Comparison of ENCODE assay signal across 12 cellular contexts in the genomic region with DNA sequence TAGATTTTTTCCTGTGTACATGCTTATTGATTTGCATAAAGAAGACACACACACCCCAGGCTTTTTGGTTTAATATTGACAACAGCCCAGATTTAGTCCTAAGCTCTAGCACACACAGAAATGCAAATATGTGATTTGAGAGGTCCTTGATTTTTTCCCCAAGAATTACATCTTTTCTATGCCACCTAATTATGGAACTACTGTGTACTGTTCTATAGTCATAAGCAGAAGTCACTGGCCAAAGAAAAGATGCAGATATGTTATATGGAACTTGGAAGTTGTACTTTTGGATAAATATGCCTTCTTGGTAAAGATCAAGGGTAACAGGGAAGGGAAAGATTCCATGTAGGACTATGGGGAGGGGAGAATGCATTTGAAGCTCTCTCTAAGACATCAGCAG.
DNase-seq lines count a peak whose midpoint lies in the region; ATAC-seq and TF ChIP-seq lines count a peak whose summit lies in the region.
"Had no signal": no experiment of that assay in that cellular context is flagged by ENCODE, and none has a peak within 500 bp of the region (broad histone marks: within the 10 kb centered on the region; RNA-seq: fewer than 3 reads in every experiment).

No MANE protein-coding gene starts in this region.

- no peaks in the 10 kb centered on the region for H3F3A ChIP-seq in GM23338 (replicated peaks; ENCODE audit: low read depth)

- no peak overlapping the region for H3K27ac ChIP-seq in GM23338 (ENCODE audit: low read depth)
- H3K27ac ChIP-seq: C4-2B had no signal

- no peaks in the 10 kb centered on the region for H4K20me1 ChIP-seq in GM23338 (replicated peaks; ENCODE audit: insufficient read depth)

- H3K36me3 ChIP-seq in GM23338 (ENCODE audit: insufficient read depth), result no peaks in the 10 kb centered on the region

- no peaks in the 10 kb centered on the region for H3K27me3 Mint-ChIP-seq in immature natural killer cell (ENCODE audit: low read depth in 3 of 3)
- peaks cover 3% of the 10 kb centered on the region for H3K27me3 Mint-ChIP-seq in GM23338 (ENCODE audit: insufficient read depth, low read depth, poor library complexity)
- H3K27me3 Mint-ChIP-seq: activated naive CD8-positive, alpha-beta T cell had no signal

- H3K79me2 ChIP-seq in GM23338 (replicated peaks; ENCODE audit: insufficient read depth), result no peaks in the 10 kb centered on the region

- peaks cover 6 to 15% of the 10 kb centered on the region in 2 donors for H3K4me1 Mint-ChIP-seq in immature natural killer cell
- peaks cover 24% of the 10 kb centered on the region for H3K4me1 Mint-ChIP-seq in GM23338

- H3K36me3 Mint-ChIP-seq in immature natural killer cell (peaks cover 0 to 5% (median 3%) of the 10 kb centered on the region in 3 donors), GM23338 (ENCODE audit: low read depth) (no peaks in the 10 kb centered on the region)
- H3K36me3 Mint-ChIP-seq: activated naive CD8-positive, alpha-beta T cell had no signal

- peak overlapping the region in 4 of 6 donors; percentile 12 to 78 (median 74) for H3K27ac Mint-ChIP-seq in immature natural killer cell
- no peak overlapping the region for H3K27ac Mint-ChIP-seq in GM23338
- H3K27ac Mint-ChIP-seq: activated naive CD8-positive, alpha-beta T cell; endodermal cell had no signal

- H3K9me2 ChIP-seq in GM23338 (ENCODE audit: insufficient read depth), result no peaks in the 10 kb centered on the region

- H2AFZ ChIP-seq in GM23338, result no peak overlapping the region

- DNase-seq in immature natural killer cell, result no peak
- DNase-seq in GM23338 (ENCODE audit: low spot score), result no peak
- DNase-seq in activated CD8-positive, alpha-beta memory T cell treated with anti-CD3 and anti-CD28 coated beads, Interleukin-2, amount 50 U/mL, for 4 hours, result no peak
- DNase-seq in dedifferentiated amniotic fluid mesenchymal stem cell (ENCODE audit: extremely low spot score), result no peak
- no peak for DNase-seq in DMS53 treated with DMSO at 0.1 percent for 48 hours (lab: John Stamatoyannopoulos, UW; ENCODE audit: unreplicated experiment)
- DNase-seq: activated CD4-positive, CD25-positive, alpha-beta regulatory T cell; endodermal cell had no signal

- TF ChIP-seq CTCF in GM23338 (conservative IDR thresholded peaks at IDR 0.05; ENCODE audit: low read depth in 2 of 2), result no peak

- no peaks in the 10 kb centered on the region for H3K9me3 Mint-ChIP-seq in immature natural killer cell
- H3K9me3 Mint-ChIP-seq in GM23338, result no peaks in the 10 kb centered on the region
- H3K9me3 Mint-ChIP-seq: endodermal cell had no signal

- H3K27me3 ChIP-seq in GM23338 (ENCODE audit: insufficient read depth), result no peaks in the 10 kb centered on the region

- no peak overlapping the region for H3K4me3 ChIP-seq in GM23338

- ATAC-seq in GM18858 (IDR thresholded peaks at IDR 0.05; ENCODE audit: unreplicated experiment), result peak; percentile 34
- ATAC-seq in GM21619 (IDR thresholded peaks at IDR 0.05; ENCODE audit: unreplicated experiment), result peak; percentile 23
- ATAC-seq in HG03280 (IDR thresholded peaks at IDR 0.05; ENCODE audit: unreplicated experiment), result peak; percentile 15
- ATAC-seq in GM23338, result no peak

- no peak overlapping the region for H3K4me2 ChIP-seq in GM23338

- H3K4me1 ChIP-seq in GM23338 (ENCODE audit: insufficient read depth), result peaks cover 4% of the 10 kb centered on the region; the same call in 1 of the 2 replicates

- H3K4me3 Mint-ChIP-seq in immature natural killer cell (peak overlapping the region in 4 of 5 donors; percentile 49 to 82 (median 76)), GM23338 (no peak overlapping the region)
- H3K4me3 Mint-ChIP-seq: activated naive CD8-positive, alpha-beta T cell; endodermal cell had no signal

TF ChIP-seq in GM23338, 12 proteins besides CTCF, POLR2A, EP300 and RAD21 (continues in another document):
- TF ChIP-seq CREB1 (CRISPR knock-in tag; IDR thresholded peaks at IDR 0.05; ENCODE audit: low read depth), result no peak
- no peak for TF ChIP-seq ZNF114 (CRISPR knock-in tag; IDR thresholded peaks at IDR 0.05)
- no peak for TF ChIP-seq REST (IDR thresholded peaks at IDR 0.05; ENCODE audit: unreplicated experiment)
- TF ChIP-seq, protein P1, sequence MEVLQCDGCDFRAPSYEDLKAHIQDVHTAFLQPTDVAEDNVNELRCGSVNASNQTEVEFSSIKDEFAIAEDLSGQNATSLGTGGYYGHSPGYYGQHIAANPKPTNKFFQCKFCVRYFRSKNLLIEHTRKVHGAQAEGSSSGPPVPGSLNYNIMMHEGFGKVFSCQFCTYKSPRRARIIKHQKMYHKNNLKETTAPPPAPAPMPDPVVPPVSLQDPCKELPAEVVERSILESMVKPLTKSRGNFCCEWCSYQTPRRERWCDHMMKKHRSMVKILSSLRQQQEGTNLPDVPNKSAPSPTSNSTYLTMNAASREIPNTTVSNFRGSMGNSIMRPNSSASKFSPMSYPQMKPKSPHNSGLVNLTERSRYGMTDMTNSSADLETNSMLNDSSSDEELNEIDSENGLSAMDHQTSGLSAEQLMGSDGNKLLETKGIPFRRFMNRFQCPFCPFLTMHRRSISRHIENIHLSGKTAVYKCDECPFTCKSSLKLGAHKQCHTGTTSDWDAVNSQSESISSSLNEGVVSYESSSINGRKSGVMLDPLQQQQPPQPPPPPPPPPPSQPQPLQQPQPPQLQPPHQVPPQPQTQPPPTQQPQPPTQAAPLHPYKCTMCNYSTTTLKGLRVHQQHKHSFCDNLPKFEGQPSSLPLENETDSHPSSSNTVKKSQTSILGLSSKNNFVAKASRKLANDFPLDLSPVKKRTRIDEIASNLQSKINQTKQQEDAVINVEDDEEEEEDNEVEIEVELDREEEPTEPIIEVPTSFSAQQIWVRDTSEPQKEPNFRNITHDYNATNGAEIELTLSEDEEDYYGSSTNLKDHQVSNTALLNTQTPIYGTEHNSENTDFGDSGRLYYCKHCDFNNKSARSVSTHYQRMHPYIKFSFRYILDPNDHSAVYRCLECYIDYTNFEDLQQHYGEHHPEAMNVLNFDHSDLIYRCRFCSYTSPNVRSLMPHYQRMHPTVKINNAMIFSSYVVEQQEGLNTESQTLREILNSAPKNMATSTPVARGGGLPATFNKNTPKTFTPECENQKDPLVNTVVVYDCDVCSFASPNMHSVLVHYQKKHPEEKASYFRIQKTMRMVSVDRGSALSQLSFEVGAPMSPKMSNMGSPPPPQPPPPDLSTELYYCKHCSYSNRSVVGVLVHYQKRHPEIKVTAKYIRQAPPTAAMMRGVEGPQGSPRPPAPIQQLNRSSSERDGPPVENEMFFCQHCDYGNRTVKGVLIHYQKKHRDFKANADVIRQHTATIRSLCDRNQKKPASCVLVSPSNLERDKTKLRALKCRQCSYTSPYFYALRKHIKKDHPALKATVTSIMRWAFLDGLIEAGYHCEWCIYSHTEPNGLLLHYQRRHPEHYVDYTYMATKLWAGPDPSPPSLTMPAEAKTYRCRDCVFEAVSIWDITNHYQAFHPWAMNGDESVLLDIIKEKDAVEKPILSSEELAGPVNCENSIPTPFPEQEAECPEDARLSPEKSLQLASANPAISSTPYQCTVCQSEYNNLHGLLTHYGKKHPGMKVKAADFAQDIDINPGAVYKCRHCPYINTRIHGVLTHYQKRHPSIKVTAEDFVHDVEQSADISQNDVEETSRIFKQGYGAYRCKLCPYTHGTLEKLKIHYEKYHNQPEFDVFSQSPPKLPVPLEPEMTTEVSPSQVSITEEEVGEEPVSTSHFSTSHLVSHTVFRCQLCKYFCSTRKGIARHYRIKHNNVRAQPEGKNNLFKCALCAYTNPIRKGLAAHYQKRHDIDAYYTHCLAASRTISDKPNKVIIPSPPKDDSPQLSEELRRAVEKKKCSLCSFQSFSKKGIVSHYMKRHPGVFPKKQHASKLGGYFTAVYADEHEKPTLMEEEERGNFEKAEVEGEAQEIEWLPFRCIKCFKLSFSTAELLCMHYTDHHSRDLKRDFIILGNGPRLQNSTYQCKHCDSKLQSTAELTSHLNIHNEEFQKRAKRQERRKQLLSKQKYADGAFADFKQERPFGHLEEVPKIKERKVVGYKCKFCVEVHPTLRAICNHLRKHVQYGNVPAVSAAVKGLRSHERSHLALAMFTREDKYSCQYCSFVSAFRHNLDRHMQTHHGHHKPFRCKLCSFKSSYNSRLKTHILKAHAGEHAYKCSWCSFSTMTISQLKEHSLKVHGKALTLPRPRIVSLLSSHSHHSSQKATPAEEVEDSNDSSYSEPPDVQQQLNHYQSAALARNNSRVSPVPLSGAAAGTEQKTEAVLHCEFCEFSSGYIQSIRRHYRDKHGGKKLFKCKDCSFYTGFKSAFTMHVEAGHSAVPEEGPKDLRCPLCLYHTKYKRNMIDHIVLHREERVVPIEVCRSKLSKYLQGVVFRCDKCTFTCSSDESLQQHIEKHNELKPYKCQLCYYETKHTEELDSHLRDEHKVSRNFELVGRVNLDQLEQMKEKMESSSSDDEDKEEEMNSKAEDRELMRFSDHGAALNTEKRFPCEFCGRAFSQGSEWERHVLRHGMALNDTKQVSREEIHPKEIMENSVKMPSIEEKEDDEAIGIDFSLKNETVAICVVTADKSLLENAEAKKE (CRISPR knock-in tag; IDR thresholded peaks at IDR 0.05), result no peak
- TF ChIP-seq STAT1 (IDR thresholded peaks at IDR 0.05; ENCODE audit: unreplicated experiment), result no peak
- no peak for TF ChIP-seq POLR2AphosphoS5 (IDR thresholded peaks at IDR 0.05; ENCODE audit: low read depth)
